In the genomic region with DNA sequence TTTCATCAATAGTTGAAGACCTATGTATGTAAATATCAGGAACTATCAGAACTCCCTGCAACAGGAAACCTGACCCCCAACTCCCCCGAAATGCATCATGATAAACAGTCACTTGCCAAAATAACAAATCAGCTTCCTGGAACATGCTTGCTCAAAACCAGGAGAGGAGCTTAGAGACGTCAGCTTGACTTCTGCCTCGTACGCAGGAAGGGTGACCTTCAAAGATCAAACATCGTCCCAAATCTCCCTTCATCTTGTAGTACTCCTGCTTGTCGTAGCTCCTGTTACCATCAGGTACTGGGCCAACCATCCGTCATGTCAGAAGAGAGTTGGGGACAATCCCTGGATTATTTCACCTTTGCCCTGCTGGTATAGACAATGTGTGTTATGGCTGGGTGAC, we compare ENCODE assay signal across 12 cellular contexts.
DNase-seq lines count a peak whose midpoint lies in the region; ATAC-seq and TF ChIP-seq lines count a peak whose summit lies in the region.
"Had no signal": no experiment of that assay in that cellular context is flagged by ENCODE, and none has a peak within 500 bp of the region (broad histone marks: within the 10 kb centered on the region; RNA-seq: fewer than 3 reads in every experiment).

No MANE protein-coding gene starts in this region.

- peaks cover 45% of the 10 kb centered on the region for H3K4me1 ChIP-seq in BLaER1

- H3K9me3 ChIP-seq in BLaER1, result peaks cover 4% of the 10 kb centered on the region

- no peak for ATAC-seq in central memory CD8-positive, alpha-beta T cell (replicated peaks; ENCODE audit: extremely low read depth, poor library complexity, severe bottlenecking)
- no peak for ATAC-seq in natural killer cell treated with Interleukin-12 subunit alpha and Interleukin-12 subunit beta and Interleukin-15 and Interleukin-18, amount 100 ng/mL, for 72 hours

- H3K27ac Mint-ChIP-seq in central memory CD8-positive, alpha-beta T cell (ENCODE audit: low read depth), result no peak overlapping the region
- H3K27ac Mint-ChIP-seq in natural killer cell treated with Interleukin-12 subunit alpha and Interleukin-12 subunit beta and Interleukin-15 and Interleukin-18, amount 100 ng/mL, for 72 hours, result peak overlapping the region; percentile 75 to 93

- no peaks in the 10 kb centered on the region for H3K36me3 ChIP-seq in BLaER1

- no peak for TF ChIP-seq CTCF in dorsolateral prefrontal cortex (IDR thresholded peaks at IDR 0.05 in 54 of 56, conservative IDR thresholded peaks at IDR 0.05 in 2 of 56; ENCODE audit: low read depth in 1 of 56, partially characterized antibody in 56 of 56)

- no peaks in the 10 kb centered on the region for H3K27me3 ChIP-seq in BLaER1
- H3K27me3 ChIP-seq in dorsolateral prefrontal cortex, result no peaks in the 10 kb centered on the region

- H3K4me2 ChIP-seq in BLaER1, result peak overlapping the region; percentile 83

- no peaks in the 10 kb centered on the region for H3K36me3 Mint-ChIP-seq in central memory CD8-positive, alpha-beta T cell (ENCODE audit: insufficient read depth)
- no peaks in the 10 kb centered on the region for H3K36me3 Mint-ChIP-seq in natural killer cell treated with Interleukin-12 subunit alpha and Interleukin-12 subunit beta and Interleukin-15 and Interleukin-18, amount 100 ng/mL, for 72 hours

- no peaks in the 10 kb centered on the region for H3K27me3 Mint-ChIP-seq in central memory CD8-positive, alpha-beta T cell
- H3K27me3 Mint-ChIP-seq in natural killer cell treated with Interleukin-12 subunit alpha and Interleukin-12 subunit beta and Interleukin-15 and Interleukin-18, amount 100 ng/mL, for 72 hours, result no peaks in the 10 kb centered on the region

- H4K20me1 ChIP-seq in BLaER1, result no peaks in the 10 kb centered on the region

- H3K27ac ChIP-seq in BLaER1 (peak overlapping the region; percentile 83), dorsolateral prefrontal cortex (peak overlapping the region in 18 of 59 donors; percentile 16 to 86 (median 72))

- H3K9ac ChIP-seq in BLaER1, result no peak overlapping the region; the same call in 1 of the 2 replicates

- peak; percentile 41 for DNase-seq in DMS153 treated with DMSO at 0.1 percent for 48 hours (lab: John Stamatoyannopoulos, UW; ENCODE audit: unreplicated experiment)
- DNase-seq in central memory CD8-positive, alpha-beta T cell (ENCODE audit: low spot score in 2 of 2), result no peak
- DNase-seq in natural killer cell treated with Interleukin-12 subunit alpha and Interleukin-12 subunit beta and Interleukin-15 and Interleukin-18, amount 100 ng/mL, for 72 hours (ENCODE audit: low spot score), result no peak
- DNase-seq in GM19238 (ENCODE audit: insufficient read length, low spot score), result no peak
- DNase-seq in UCSD-AML1 (lab: John Stamatoyannopoulos, UW; ENCODE audit: unreplicated experiment), result no peak
- DNase-seq in NCI-H2171 (lab: John Stamatoyannopoulos, UW), result no peak
- DNase-seq in dorsolateral prefrontal cortex, result no peak
- DNase-seq: activated gamma-delta T cell; foreskin fibroblast; NCI-H2171 treated with DMSO at 0.1 percent for 48 hours; stimulated activated CD4-positive, alpha-beta T cell treated with anti-CD3 and anti-CD28 coated beads, Interleukin-12 subunit alpha, Interleukin-12 subunit beta, amount 100 ng/mL, for 4 hours had no signal

- no peaks in the 10 kb centered on the region for H3K9me3 Mint-ChIP-seq in central memory CD8-positive, alpha-beta T cell
- no peaks in the 10 kb centered on the region for H3K9me3 Mint-ChIP-seq in natural killer cell treated with Interleukin-12 subunit alpha and Interleukin-12 subunit beta and Interleukin-15 and Interleukin-18, amount 100 ng/mL, for 72 hours

- H3K4me3 ChIP-seq in BLaER1 (no peak overlapping the region), dorsolateral prefrontal cortex (no peak overlapping the region)

- intact Hi-C loops in dorsolateral prefrontal cortex (cut with DNase I), result loop anchor here in 1 of 2 donors (5.0 kb wide), 1 partner anchor 394 kb away; a partner anchor contains a TSS

- H3K4me3 Mint-ChIP-seq in central memory CD8-positive, alpha-beta T cell, result peak overlapping the region; percentile 57
- peak overlapping the region; percentile 78 for H3K4me3 Mint-ChIP-seq in natural killer cell treated with Interleukin-12 subunit alpha and Interleukin-12 subunit beta and Interleukin-15 and Interleukin-18, amount 100 ng/mL, for 72 hours

- peaks cover 27% of the 10 kb centered on the region for H3K4me1 Mint-ChIP-seq in central memory CD8-positive, alpha-beta T cell
- peaks cover 39 to 42% of the 10 kb centered on the region in 2 donors for H3K4me1 Mint-ChIP-seq in natural killer cell treated with Interleukin-12 subunit alpha and Interleukin-12 subunit beta and Interleukin-15 and Interleukin-18, amount 100 ng/mL, for 72 hours (ENCODE audit: low read depth in 2 of 2)
